ENCODE assay signal across 17 cellular contexts in genomic region chr15:34665498-34666116, GRCh38.
DNase-seq lines count a peak whose midpoint lies in the region; ATAC-seq, FAIRE-seq and TF ChIP-seq lines count a peak whose summit lies in the region.
"Had no signal": no experiment of that assay in that cellular context is flagged by ENCODE, and none has a peak within 500 bp of the region (broad histone marks: within the 10 kb centered on the region; RNA-seq: fewer than 3 reads in every experiment).

No MANE protein-coding gene starts in this region.

- H3K79me2 ChIP-seq in SK-N-SH (ENCODE audit: insufficient read depth) (no peaks in the 10 kb centered on the region; the same call in 1 of the 2 replicates), GM23248 (ENCODE audit: insufficient read depth) (no peaks in the 10 kb centered on the region)

- CTCF ChIA-PET in SK-N-SH (lab: Yijun Ruan, JAX): interaction anchor here (0.5 kb wide), 1 partner anchor 43 kb away, joined by 3 read pairs; no protein-coding TSS in a partner anchor

- no peak overlapping the region for H3K4me3 Mint-ChIP-seq in stimulated activated naive B cell treated with anti-CD40 and anti-IgM and Interleukin-4, amounts not matched to agents 10 μg/mL and 1 μg/mL and 100 μg/mL, for 72 hours
- no peak overlapping the region for H3K4me3 Mint-ChIP-seq in activated T-cell treated with anti-CD3 and anti-CD28 coated beads, Interleukin-2, amount 50 U/mL, for 24 hours
- H3K4me3 Mint-ChIP-seq: IgD-negative memory B cell had no signal

- peaks cover 4 to 10% of the 10 kb centered on the region in 2 donors for H3K4me1 Mint-ChIP-seq in stimulated activated naive B cell treated with anti-CD40 and anti-IgM and Interleukin-4, amounts not matched to agents 10 μg/mL and 1 μg/mL and 100 μg/mL, for 72 hours
- H3K4me1 Mint-ChIP-seq in activated T-cell treated with anti-CD3 and anti-CD28 coated beads, Interleukin-2, amount 50 U/mL, for 24 hours (ENCODE audit: low read depth): no peaks in the 10 kb centered on the region
- H3K4me1 Mint-ChIP-seq: IgD-negative memory B cell had no signal

- no peak overlapping the region for H2AFZ ChIP-seq in SK-N-SH (ENCODE audit: low read depth)
- peak overlapping the region; percentile 37; the same call in 1 of the 2 replicates for H2AFZ ChIP-seq in GM23248
- H2AFZ ChIP-seq: PC-9 had no signal

- H3K36me3 Mint-ChIP-seq in stimulated activated naive B cell treated with anti-CD40 and anti-IgM and Interleukin-4, amounts not matched to agents 10 μg/mL and 1 μg/mL and 100 μg/mL, for 72 hours: no peaks in the 10 kb centered on the region
- no peaks in the 10 kb centered on the region for H3K36me3 Mint-ChIP-seq in activated T-cell treated with anti-CD3 and anti-CD28 coated beads, Interleukin-2, amount 50 U/mL, for 24 hours (ENCODE audit: low read depth)
- H3K36me3 Mint-ChIP-seq: IgD-negative memory B cell had no signal

- no peaks in the 10 kb centered on the region for H3F3A ChIP-seq in SK-N-SH (replicated peaks; ENCODE audit: insufficient read depth)
- H3F3A ChIP-seq in GM23248 (ENCODE audit: insufficient read depth): no peaks in the 10 kb centered on the region

- peak overlapping the region in 1 of 2 experiments; percentile 9; a peak in 1 of 4 replicates for H3K27ac ChIP-seq in SK-N-SH (ENCODE audit: low read depth in 2 of 2, low read length in 1 of 2)
- no peak overlapping the region for H3K27ac ChIP-seq in GM23248
- H3K27ac ChIP-seq: 22Rv1, C4-2B, PC-9 had no signal

- POLR2A ChIA-PET in SK-N-SH (lab: Yijun Ruan, JAX): interaction anchor here (0.6 kb wide), 1 partner anchor 481 kb away, joined by 3 read pairs; no protein-coding TSS in a partner anchor

- H3K9me3 ChIP-seq in SK-N-SH (0 out of 2 replicates have a peak, but pooled peaks cover 8% of the 10 kb centered on the region), GM23248 (ENCODE audit: low read depth) (no peaks in the 10 kb centered on the region), adipocyte (ENCODE audit: control insufficient read depth, low read length) (no peaks in the 10 kb centered on the region)

- H3K27ac Mint-ChIP-seq in stimulated activated naive B cell treated with anti-CD40 and anti-IgM and Interleukin-4, amounts not matched to agents 10 μg/mL and 1 μg/mL and 100 μg/mL, for 72 hours: peak overlapping the region; percentile 2
- H3K27ac Mint-ChIP-seq in activated T-cell treated with anti-CD3 and anti-CD28 coated beads, Interleukin-2, amount 50 U/mL, for 24 hours: no peak overlapping the region
- H3K27ac Mint-ChIP-seq: IgD-negative memory B cell had no signal

- no peak overlapping the region for H3K9ac ChIP-seq in SK-N-SH
- H3K9ac ChIP-seq in GM23248: no peak overlapping the region
- no peak overlapping the region for H3K9ac ChIP-seq in adipocyte (ENCODE audit: low read length)

- in situ Hi-C loops in GM23248 (cut with MboI): no loop called here

- H3K4me1 ChIP-seq in SK-N-SH (ENCODE audit: control insufficient read depth in 1 of 2, insufficient read depth in 2 of 2, low read depth in 1 of 2, low read length in 1 of 2) (no peaks in the 10 kb centered on the region; a peak in 1 of 4 replicates), GM23248 (ENCODE audit: insufficient read depth) (no peaks in the 10 kb centered on the region), adipocyte (ENCODE audit: control insufficient read depth, insufficient read depth, low read length) (no peaks in the 10 kb centered on the region)

- no peak for ATAC-seq in SK-N-SH treated with all-trans-retinoic acid at 6 μM for 48 hours
- no peak for ATAC-seq in stimulated activated naive B cell treated with anti-CD40 and anti-IgM and Interleukin-4, amounts not matched to agents 10 μg/mL and 1 μg/mL and 100 μg/mL, for 72 hours (replicated peaks)

- DNase-seq in SK-N-SH: no peak
- DNase-seq in GM23248: no peak
- DNase-seq in adipocyte (ENCODE audit: low read depth): peak; percentile 2
- no peak for DNase-seq in stimulated activated naive B cell treated with anti-CD40 and anti-IgM and Interleukin-4, amounts not matched to agents 10 μg/mL and 1 μg/mL and 100 μg/mL, for 72 hours
- DNase-seq in RCC 7860 (ENCODE audit: low spot score): no peak
- no peak for DNase-seq in activated T-cell treated with anti-CD3 and anti-CD28 coated beads, Interleukin-2, amount 50 U/mL, for 24 hours
- DNase-seq in DMS153 (lab: John Stamatoyannopoulos, UW): no peak
- DNase-seq: COR-L47, NCI-H1105, NCI-H1694 treated with DMSO at 0.1 percent for 48 hours, NCI-H69, PC-9 had no signal

- H3K36me3 ChIP-seq in SK-N-SH (replicated peaks in 1 of 2; ENCODE audit: control insufficient read depth in 1 of 2, insufficient read depth in 2 of 2, low read length in 1 of 2) (no peaks in the 10 kb centered on the region), GM23248 (ENCODE audit: low read depth) (no peaks in the 10 kb centered on the region), adipocyte (ENCODE audit: control insufficient read depth, insufficient read depth, low read length, severe bottlenecking) (no peaks in the 10 kb centered on the region)

- no peak for TF ChIP-seq RAD21 in SK-N-SH (IDR thresholded peaks at IDR 0.05; ENCODE audit: low read length)

- no peaks in the 10 kb centered on the region for H3K9me2 ChIP-seq in SK-N-SH
- no peaks in the 10 kb centered on the region for H3K9me2 ChIP-seq in GM23248 (ENCODE audit: insufficient read depth)

- no peaks in the 10 kb centered on the region for H3K27me3 ChIP-seq in SK-N-SH (ENCODE audit: insufficient read depth)
- H3K27me3 ChIP-seq in GM23248 (replicated peaks; ENCODE audit: insufficient read depth): peaks cover 34% of the 10 kb centered on the region
- H3K27me3 ChIP-seq in adipocyte (replicated peaks; ENCODE audit: control insufficient read depth, insufficient read depth, low read length): peaks cover 35% of the 10 kb centered on the region

- H3K4me3 ChIP-seq in SK-N-SH (ENCODE audit: low read depth in 2 of 2, low read length in 1 of 2): no peak overlapping the region
- H3K4me3 ChIP-seq in GM23248: no peak overlapping the region
- H3K4me3 ChIP-seq in adipocyte (ENCODE audit: low read length): no peak overlapping the region
- H3K4me3 ChIP-seq: PC-9 had no signal

- no peak for TF ChIP-seq EP300 in SK-N-SH (IDR thresholded peaks at IDR 0.05; ENCODE audit: borderline replicate concordance in 1 of 2, low read depth in 1 of 2, low read length in 1 of 2)

- H3K27me3 Mint-ChIP-seq in stimulated activated naive B cell treated with anti-CD40 and anti-IgM and Interleukin-4, amounts not matched to agents 10 μg/mL and 1 μg/mL and 100 μg/mL, for 72 hours: no peaks in the 10 kb centered on the region
- H3K27me3 Mint-ChIP-seq in activated T-cell treated with anti-CD3 and anti-CD28 coated beads, Interleukin-2, amount 50 U/mL, for 24 hours: peaks cover 44% of the 10 kb centered on the region

- no peaks in the 10 kb centered on the region for H3K9me3 Mint-ChIP-seq in stimulated activated naive B cell treated with anti-CD40 and anti-IgM and Interleukin-4, amounts not matched to agents 10 μg/mL and 1 μg/mL and 100 μg/mL, for 72 hours
- no peaks in the 10 kb centered on the region for H3K9me3 Mint-ChIP-seq in activated T-cell treated with anti-CD3 and anti-CD28 coated beads, Interleukin-2, amount 50 U/mL, for 24 hours

- FAIRE-seq in RCC 7860 (lab: Jason Lieb, UNC): no peak
- FAIRE-seq: GM12892 had no signal

- no peaks in the 10 kb centered on the region for H4K20me1 ChIP-seq in SK-N-SH (ENCODE audit: insufficient read depth)
- H4K20me1 ChIP-seq in GM23248 (ENCODE audit: insufficient read depth): no peaks in the 10 kb centered on the region

- H3K4me2 ChIP-seq in SK-N-SH: no peak overlapping the region
- H3K4me2 ChIP-seq in GM23248 (ENCODE audit: unreplicated experiment): no peak overlapping the region
- H3K4me2 ChIP-seq: PC-9 had no signal

- 30% methylated on average over 5 of the region's 5 CpGs for WGBS in SK-N-SH (ENCODE audit: low lambda C conversion rate)
- WGBS in GM23248 (ENCODE audit: low coverage in 1 of 2, low lambda C conversion rate in 2 of 2, missing lambda C conversion rate in 2 of 2), 2 experiments: 16 to 19% methylated on average over 5 of the region's 5 CpGs

- TF ChIP-seq CTCF in SK-N-SH (IDR thresholded peaks at IDR 0.05): no peak

TF ChIP-seq in SK-N-SH treated with all-trans-retinoic acid at 6 μM for 48 hours, 23 proteins besides CTCF, POLR2A, EP300 and RAD21 (continues in another document):
- no peak for TF ChIP-seq RARB (CRISPR knock-in tag; IDR thresholded peaks at IDR 0.05)
- TF ChIP-seq TOX (CRISPR knock-in tag; IDR thresholded peaks at IDR 0.05; ENCODE audit: borderline replicate concordance): 0 out of 2 replicates have a peak, but pooled peaks have one; percentile 30
- TF ChIP-seq PPARA (CRISPR knock-in tag; IDR thresholded peaks at IDR 0.05; ENCODE audit: borderline replicate concordance): no peak

TF ChIP-seq in SK-N-SH, 30 proteins besides CTCF, POLR2A, EP300 and RAD21:
- no peak for TF ChIP-seq GATA2 (CRISPR knock-in tag; IDR thresholded peaks at IDR 0.05)
- TF ChIP-seq FOXJ3 (CRISPR knock-in tag; IDR thresholded peaks at IDR 0.05): no peak
- no peak for TF ChIP-seq GABPA (IDR thresholded peaks at IDR 0.05; ENCODE audit: low read depth)
- TF ChIP-seq PBX3 (IDR thresholded peaks at IDR 0.05): no peak
- TF ChIP-seq RXRA (IDR thresholded peaks at IDR 0.05; ENCODE audit: borderline replicate concordance, low read depth): no peak
- TF ChIP-seq SIN3A (IDR thresholded peaks at IDR 0.05; ENCODE audit: borderline replicate concordance, low read depth, low read length): no peak
- no peak for TF ChIP-seq POLR2AphosphoS5 (IDR thresholded peaks at IDR 0.05; ENCODE audit: low read depth, low read length)
- TF ChIP-seq USF1 (IDR thresholded peaks at IDR 0.05; ENCODE audit: borderline replicate concordance, low read depth): no peak
